In genomic region chr20:8226106-8226505, GRCh38 we compare ENCODE assay signal across 19 cellular contexts.
DNase-seq lines count a peak whose midpoint lies in the region; ATAC-seq, FAIRE-seq and TF ChIP-seq lines count a peak whose summit lies in the region.
"Had no signal": no experiment of that assay in that cellular context is flagged by ENCODE, and none has a peak within 500 bp of the region (broad histone marks: within the 10 kb centered on the region; RNA-seq: fewer than 3 reads in every experiment).

No MANE protein-coding gene starts in this region.

- H3K27me3 Mint-ChIP-seq in Caco-2 (ENCODE audit: insufficient read depth, unreplicated experiment): no peaks in the 10 kb centered on the region
- no peaks in the 10 kb centered on the region for H3K27me3 Mint-ChIP-seq in osteocyte (ENCODE audit: unreplicated experiment)
- H3K27me3 Mint-ChIP-seq: CD4-positive, alpha-beta T cell had no signal

- peak overlapping the region in 3 of 4 donors; percentile 56 to 68 (median 67) for H3K27ac ChIP-seq in body of pancreas
- H3K27ac ChIP-seq in gastroesophageal sphincter: peak overlapping the region in 3 of 4 donors; percentile 39 to 73 (median 46)
- peak overlapping the region in 1 of 4 donors; percentile 38 for H3K27ac ChIP-seq in pancreas
- H3K27ac ChIP-seq in RWPE1: no peak overlapping the region
- H3K27ac ChIP-seq: 22Rv1, A549, C4-2B, GM23248, HL-60 had no signal

- H3K36me3 Mint-ChIP-seq in Caco-2 (ENCODE audit: insufficient read depth, unreplicated experiment) (peaks cover 15% of the 10 kb centered on the region), osteocyte (ENCODE audit: unreplicated experiment) (no peaks in the 10 kb centered on the region)
- H3K36me3 Mint-ChIP-seq: IgD-negative memory B cell had no signal

- TF ChIP-seq POLR2A in body of pancreas (IDR thresholded peaks at IDR 0.05) (no peak), gastroesophageal sphincter (IDR thresholded peaks at IDR 0.05) (no peak)

- H3K4me3 ChIP-seq in Caco-2 (ENCODE audit: low read depth, low read length): no peak overlapping the region
- H3K4me3 ChIP-seq in body of pancreas: no peak overlapping the region
- H3K4me3 ChIP-seq in gastroesophageal sphincter: no peak overlapping the region
- H3K4me3 ChIP-seq in pancreas: no peak overlapping the region
- H3K4me3 ChIP-seq: A549, GM23248 had no signal

- H3K4me1 Mint-ChIP-seq in Caco-2 (ENCODE audit: low read depth, unreplicated experiment) (peaks cover 40% of the 10 kb centered on the region), osteocyte (ENCODE audit: unreplicated experiment) (peaks cover 60% of the 10 kb centered on the region)
- H3K4me1 Mint-ChIP-seq: IgD-negative memory B cell had no signal

- H3K9me3 Mint-ChIP-seq in Caco-2 (ENCODE audit: unreplicated experiment) (no peaks in the 10 kb centered on the region), osteocyte (ENCODE audit: unreplicated experiment) (peaks cover 5% of the 10 kb centered on the region)
- H3K9me3 Mint-ChIP-seq: CD4-positive, alpha-beta T cell had no signal

- no peak for ATAC-seq in body of pancreas
- ATAC-seq in gastroesophageal sphincter: no peak
- peak; percentile 10 to 53 (median 26) for ATAC-seq in pancreas
- no peak for ATAC-seq in GM21576 (IDR thresholded peaks at IDR 0.05; ENCODE audit: unreplicated experiment)
- ATAC-seq: A549 had no signal

- no TSS peak for BruUV-seq in Caco-2 (replicated peaks; lab: Mats Ljungman, UMichigan)

- FAIRE-seq in pancreas (lab: Jason Lieb, UNC): no peak
- FAIRE-seq: A549 had no signal

- POLR2A ChIA-PET in Caco-2 (lab: Charles Lee): no interaction called here
- POLR2A ChIA-PET in RWPE1 (lab: Yijun Ruan, JAX; ENCODE audit: low non-redundant PET): no interaction called here

- H3K4me3 Mint-ChIP-seq in Caco-2 (ENCODE audit: unreplicated experiment): no peak overlapping the region
- H3K4me3 Mint-ChIP-seq in osteocyte (ENCODE audit: unreplicated experiment): no peak overlapping the region
- H3K4me3 Mint-ChIP-seq: CD4-positive, alpha-beta T cell; IgD-negative memory B cell had no signal

- intact Hi-C loops in Caco-2 (cut with micrococcal nuclease; ENCODE audit: unreplicated experiment): no loop called here
- intact Hi-C loops in body of pancreas (cut with DNase I): no loop called here
- intact Hi-C loops in pancreas (cut with DNase I): no loop called here

- H3K9me3 ChIP-seq in Caco-2 (no peaks in the 10 kb centered on the region), body of pancreas (no peaks in the 10 kb centered on the region), gastroesophageal sphincter (no peaks in the 10 kb centered on the region), pancreas (no peaks in the 10 kb centered on the region)
- H3K9me3 ChIP-seq: A549 had no signal

- TF ChIP-seq CTCF in Caco-2 (IDR thresholded peaks at IDR 0.05; ENCODE audit: insufficient read depth in 1 of 2, low read depth in 1 of 2, low read length in 1 of 2, severe bottlenecking in 1 of 2, unreplicated experiment in 1 of 2) (no peak), body of pancreas (IDR thresholded peaks at IDR 0.05) (no peak), gastroesophageal sphincter (IDR thresholded peaks at IDR 0.05) (no peak), pancreas (IDR thresholded peaks at IDR 0.05) (no peak), osteocyte (IDR thresholded peaks at IDR 0.05) (no peak), RWPE1 (conservative IDR thresholded peaks at IDR 0.05; ENCODE audit: low read depth) (no peak)

- H3K36me3 ChIP-seq in Caco-2 (ENCODE audit: control insufficient read depth, insufficient read depth, low read length) (no peaks in the 10 kb centered on the region), body of pancreas (replicated peaks in 1 of 2; ENCODE audit: insufficient read depth in 1 of 2, low read depth in 2 of 2) (no peaks in the 10 kb centered on the region), gastroesophageal sphincter (no peaks in the 10 kb centered on the region), pancreas (no peaks in the 10 kb centered on the region)

- peak overlapping the region; percentile 82 for H3K27ac Mint-ChIP-seq in Caco-2 (ENCODE audit: unreplicated experiment)
- H3K27ac Mint-ChIP-seq in osteocyte (ENCODE audit: unreplicated experiment): no peak overlapping the region
- H3K27ac Mint-ChIP-seq: CD4-positive, alpha-beta T cell; IgD-negative memory B cell had no signal

- CTCF ChIA-PET in Caco-2 (lab: Charles Lee) (no interaction called here), RWPE1 (lab: Yijun Ruan, JAX) (no interaction called here)

- DNase-seq in Caco-2 (no peak), body of pancreas (peak in 2 of 4 donors; percentile 14 to 33), pancreas (no peak), osteocyte (ENCODE audit: extremely low spot score, unreplicated experiment) (no peak), RWPE1 (ENCODE audit: low spot score) (no peak)
- DNase-seq: AML-193; CD4-positive, alpha-beta T cell; DMS79 treated with DMSO at 0.1 percent for 48 hours; GF-D8; GM23248; HCEC 1CT; KBM-7 had no signal

- no peak for TF ChIP-seq EP300 in gastroesophageal sphincter (IDR thresholded peaks at IDR 0.05)

- 32 to 42% methylated on average over 2 of the region's 2 CpGs for WGBS in body of pancreas, 2 donors
- 100% methylated on average over 2 of the region's 2 CpGs; no CpG with 5 or more reads in 1 of the 2 donors for WGBS in gastroesophageal sphincter (ENCODE audit: low coverage in 1 of 2), 2 donors
- 37 to 47% methylated on average over 2 of the region's 2 CpGs for WGBS in pancreas, 2 donors

- H3K4me1 ChIP-seq in Caco-2 (peaks cover 41% of the 10 kb centered on the region), body of pancreas (peaks cover 49% of the 10 kb centered on the region), gastroesophageal sphincter (peaks cover 0 to 73% (median 15%) of the 10 kb centered on the region in 3 donors), pancreas (peaks cover 4 to 38% (median 35%) of the 10 kb centered on the region in 3 donors)

- H3K27me3 ChIP-seq in Caco-2 (replicated peaks; ENCODE audit: control insufficient read depth, insufficient read depth, low read length) (no peaks in the 10 kb centered on the region), body of pancreas (no peaks in the 10 kb centered on the region), gastroesophageal sphincter (no peaks in the 10 kb centered on the region), pancreas (no peaks in the 10 kb centered on the region)

Comparison
In these comparisons a context has a peak if more than half of its experiments do, and no peak if none do; other contexts are left out.
1. ATAC-seq: peak in pancreas (4 of 4); none in body of pancreas (single experiment), gastroesophageal sphincter (single experiment) and GM21576 (single experiment).